9 cellular contexts compared by ENCODE assay signal in genomic region chr16:17359778-17360177, GRCh38.
DNase-seq lines count a peak whose midpoint lies in the region; ATAC-seq and TF ChIP-seq lines count a peak whose summit lies in the region.
"Had no signal": no experiment of that assay in that cellular context is flagged by ENCODE, and none has a peak within 500 bp of the region (broad histone marks: within the 10 kb centered on the region; RNA-seq: fewer than 3 reads in every experiment).

No MANE protein-coding gene starts in this region.

- CTCF ChIA-PET in activated CD8-positive, alpha-beta T cell treated with anti-CD3 and anti-CD28 coated beads, Interleukin-2, amount 10 ng/mL, durations not matched to agents 7 days and 5 days (lab: Charles Lee) = interaction anchor here (0.8 to 2.9 kb wide), 6 partner anchors 10 to 219 kb away, joined by 3 to 26 read pairs (median 9); no protein-coding TSS in a partner anchor

- no peak overlapping the region for H3K27ac ChIP-seq in lower lobe of right lung
- H3K27ac ChIP-seq: right lobe of liver had no signal

- H3K4me3 Mint-ChIP-seq in activated CD8-positive, alpha-beta T cell treated with anti-CD3 and anti-CD28 coated beads, Interleukin-2, amount 10 ng/mL, durations not matched to agents 7 days and 5 days = peak overlapping the region; percentile 40

- peak; percentile 55 for ATAC-seq in activated CD8-positive, alpha-beta T cell treated with anti-CD3 and anti-CD28 coated beads, Interleukin-2, amount 10 ng/mL, durations not matched to agents 7 days and 5 days
- ATAC-seq in lower lobe of right lung (peak; percentile 66 to 68), HG03025 (IDR thresholded peaks at IDR 0.05; ENCODE audit: low FRiP score, unreplicated experiment) (no peak)

- H3K79me2 ChIP-seq in Loucy (ENCODE audit: insufficient read depth, low read length) = peaks cover 99% of the 10 kb centered on the region

- peak overlapping the region; percentile 10 for H3K4me2 ChIP-seq in Loucy (ENCODE audit: low read depth, low read length, poor library complexity, severe bottlenecking)

- H3K36me3 ChIP-seq in Loucy (ENCODE audit: insufficient read depth, low read length) = peaks cover 39% of the 10 kb centered on the region; the same call in 1 of the 2 replicates
- H3K36me3 ChIP-seq in lower lobe of right lung = no peaks in the 10 kb centered on the region
- H3K36me3 ChIP-seq: right lobe of liver had no signal

- POLR2A ChIA-PET in activated CD8-positive, alpha-beta T cell treated with anti-CD3 and anti-CD28 coated beads, Interleukin-2, amount 10 ng/mL, durations not matched to agents 7 days and 5 days (lab: Charles Lee) = interaction anchor here (0.7 to 3.9 kb wide), 7 partner anchors 10 to 108 kb away, joined by 3 to 27 read pairs (median 5); no protein-coding TSS in a partner anchor

- no peaks in the 10 kb centered on the region for H3K9me2 ChIP-seq in Loucy (replicated peaks; ENCODE audit: low read depth, low read length)

- H3K4me1 Mint-ChIP-seq in activated CD8-positive, alpha-beta T cell treated with anti-CD3 and anti-CD28 coated beads, Interleukin-2, amount 10 ng/mL, durations not matched to agents 7 days and 5 days (ENCODE audit: low read depth) = peaks cover 88% of the 10 kb centered on the region

- peaks cover 69% of the 10 kb centered on the region for H4K20me1 ChIP-seq in Loucy (ENCODE audit: insufficient read depth, low read length, poor library complexity, severe bottlenecking)

- TF ChIP-seq CTCF in AG09309 (IDR thresholded peaks at IDR 0.05; ENCODE audit: control insufficient read depth, insufficient read depth, low read depth, low read length, missing control alignments) (no peak), Loucy (conservative IDR thresholded peaks at IDR 0.05; ENCODE audit: low read length) (no peak), lower lobe of right lung (IDR thresholded peaks at IDR 0.05) (no peak)

- peaks cover 77% of the 10 kb centered on the region for H3K36me3 Mint-ChIP-seq in activated CD8-positive, alpha-beta T cell treated with anti-CD3 and anti-CD28 coated beads, Interleukin-2, amount 10 ng/mL, durations not matched to agents 7 days and 5 days (ENCODE audit: low read depth)

- no peaks in the 10 kb centered on the region for H3K27me3 Mint-ChIP-seq in activated CD8-positive, alpha-beta T cell treated with anti-CD3 and anti-CD28 coated beads, Interleukin-2, amount 10 ng/mL, durations not matched to agents 7 days and 5 days (ENCODE audit: low read depth)

- peak overlapping the region; percentile 94 for H3K27ac Mint-ChIP-seq in activated CD8-positive, alpha-beta T cell treated with anti-CD3 and anti-CD28 coated beads, Interleukin-2, amount 10 ng/mL, durations not matched to agents 7 days and 5 days

- peak; percentile 31 for DNase-seq in AG09309 (ENCODE audit: low read depth)
- DNase-seq in activated CD8-positive, alpha-beta T cell treated with anti-CD3 and anti-CD28 coated beads, Interleukin-2, amount 10 ng/mL, durations not matched to agents 7 days and 5 days = peak; percentile 58
- no peak for DNase-seq in lower lobe of right lung
- DNase-seq in NCI-H1694 (lab: John Stamatoyannopoulos, UW) = no peak
- DNase-seq in NCI-H1092 treated with DMSO at 0.1 percent for 48 hours (lab: John Stamatoyannopoulos, UW) = no peak
- no peak for DNase-seq in SHP77 treated with DMSO at 0.1 percent for 48 hours (lab: John Stamatoyannopoulos, UW)
- DNase-seq: right lobe of liver had no signal

- no peaks in the 10 kb centered on the region for H3K9me3 Mint-ChIP-seq in activated CD8-positive, alpha-beta T cell treated with anti-CD3 and anti-CD28 coated beads, Interleukin-2, amount 10 ng/mL, durations not matched to agents 7 days and 5 days (ENCODE audit: insufficient read depth)

- no peaks in the 10 kb centered on the region for H3F3A ChIP-seq in Loucy (ENCODE audit: low read depth)

- H3K4me1 ChIP-seq in Loucy (ENCODE audit: insufficient read depth, low read length, poor library complexity, severe bottlenecking) (peaks cover 57% of the 10 kb centered on the region), lower lobe of right lung (peaks cover 53% of the 10 kb centered on the region)
- H3K4me1 ChIP-seq: right lobe of liver had no signal

- H3K4me3 ChIP-seq in AG09309 (ENCODE audit: control insufficient read depth, low read depth, low read length) (no peak overlapping the region), Loucy (ENCODE audit: low read length, poor library complexity, severe bottlenecking) (no peak overlapping the region), lower lobe of right lung (no peak overlapping the region)
- H3K4me3 ChIP-seq: right lobe of liver had no signal

- H2AFZ ChIP-seq in Loucy (ENCODE audit: low read length) = no peak overlapping the region

- H3K9me3 ChIP-seq in Loucy (ENCODE audit: insufficient read depth, low read depth, low read length) = no peaks in the 10 kb centered on the region
- H3K9me3 ChIP-seq in lower lobe of right lung = no peaks in the 10 kb centered on the region
- H3K9me3 ChIP-seq: right lobe of liver had no signal

- H3K27me3 ChIP-seq in Loucy (ENCODE audit: insufficient read depth, low read length, poor library complexity, severe bottlenecking) (no peaks in the 10 kb centered on the region), lower lobe of right lung (ENCODE audit: low read depth) (no peaks in the 10 kb centered on the region)
- H3K27me3 ChIP-seq: right lobe of liver had no signal

- H3K9ac ChIP-seq in Loucy (ENCODE audit: low read depth, low read length, poor library complexity, severe bottlenecking) = no peak overlapping the region

- intact Hi-C loops in lower lobe of right lung (cut with DNase I) = no loop called here

Comparison
In these comparisons a context has a peak if more than half of its experiments do, and no peak if none do; other contexts are left out.
1. DNase-seq: peak in AG09309 (single experiment) and activated CD8-positive, alpha-beta T cell treated with anti-CD3 and anti-CD28 coated beads, Interleukin-2, amount 10 ng/mL, durations not matched to agents 7 days and 5 days (single experiment); none in lower lobe of right lung (single experiment), NCI-H1694 (single experiment), NCI-H1092 treated with DMSO at 0.1 percent for 48 hours (single experiment) and SHP77 treated with DMSO at 0.1 percent for 48 hours (single experiment).